1 cellular context compared by ENCODE assay signal in the genomic region with DNA sequence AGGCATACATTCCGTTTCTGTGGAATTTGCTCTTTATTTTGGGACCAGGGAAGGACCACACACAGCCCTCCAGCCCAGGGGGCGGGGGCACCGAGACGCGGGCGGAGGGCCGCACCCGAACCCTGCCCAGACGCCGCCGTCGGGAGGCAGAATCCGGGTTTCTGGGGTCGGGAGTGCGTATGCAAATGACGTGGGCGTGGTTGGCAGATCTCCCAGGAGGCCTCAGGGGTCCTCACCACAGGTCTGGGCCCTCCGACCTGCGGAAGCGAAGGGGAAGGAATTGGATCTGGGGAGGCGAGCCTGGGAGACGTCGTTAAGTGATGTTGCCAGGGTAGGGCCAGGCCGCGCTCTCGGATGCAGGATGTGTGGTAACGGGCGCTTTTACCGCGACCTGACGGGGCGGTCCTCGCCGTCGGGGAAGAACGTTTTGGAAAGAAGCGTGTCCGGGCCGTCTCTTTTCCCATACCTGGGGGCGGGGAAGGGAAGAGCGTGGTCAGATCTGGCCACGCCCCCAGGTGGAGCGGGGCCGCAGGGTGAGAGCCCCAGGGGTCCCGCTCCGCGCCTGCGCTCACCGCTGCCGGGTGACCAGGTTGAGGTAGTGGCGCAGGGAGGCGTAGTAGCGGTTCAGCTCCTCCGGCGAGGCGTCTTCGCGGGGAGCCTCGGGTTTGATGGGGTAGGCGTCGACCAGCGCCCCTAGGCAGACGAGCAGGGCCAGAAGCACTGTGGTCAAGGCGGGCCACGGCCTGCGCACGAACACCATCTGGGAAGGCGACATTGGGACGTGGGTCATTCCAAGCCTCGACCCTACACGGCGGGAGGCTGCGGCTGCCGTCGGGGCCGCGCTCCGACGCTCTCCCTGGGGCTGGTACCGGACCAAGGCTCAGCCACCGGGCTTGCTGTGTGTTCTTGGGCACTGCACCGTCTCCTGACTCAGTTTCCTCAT.
TF ChIP-seq lines count a peak whose summit lies in the region.

No MANE protein-coding gene starts in this region.

TF ChIP-seq in A549, 52 proteins besides CTCF, POLR2A, EP300 and RAD21:
- TF ChIP-seq, protein P1, sequence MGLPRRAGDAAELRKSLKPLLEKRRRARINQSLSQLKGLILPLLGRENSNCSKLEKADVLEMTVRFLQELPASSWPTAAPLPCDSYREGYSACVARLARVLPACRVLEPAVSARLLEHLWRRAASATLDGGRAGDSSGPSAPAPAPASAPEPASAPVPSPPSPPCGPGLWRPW (IDR thresholded peaks at IDR 0.05): no peak
- TF ChIP-seq CEBPB (IDR thresholded peaks at IDR 0.05): no peak
- no peak for TF ChIP-seq TFCP2L1 (CRISPR knock-in tag; IDR thresholded peaks at IDR 0.05)
- TF ChIP-seq ZSCAN20 (CRISPR knock-in tag; IDR thresholded peaks at IDR 0.05): no peak
- TF ChIP-seq EHMT2 (IDR thresholded peaks at IDR 0.05; ENCODE audit: low read depth): no peak
- TF ChIP-seq EHF (CRISPR knock-in tag; IDR thresholded peaks at IDR 0.05): no peak
- TF ChIP-seq NR3C1 (IDR thresholded peaks at IDR 0.05): no peak
- TF ChIP-seq, protein P2, sequence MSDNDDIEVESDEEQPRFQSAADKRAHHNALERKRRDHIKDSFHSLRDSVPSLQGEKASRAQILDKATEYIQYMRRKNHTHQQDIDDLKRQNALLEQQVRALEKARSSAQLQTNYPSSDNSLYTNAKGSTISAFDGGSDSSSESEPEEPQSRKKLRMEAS (IDR thresholded peaks at IDR 0.05): no peak
- TF ChIP-seq PHF8 (IDR thresholded peaks at IDR 0.05; ENCODE audit: borderline replicate concordance, low read depth): no peak
- TF ChIP-seq JUNB (IDR thresholded peaks at IDR 0.05): no peak
